8 cellular contexts compared by ENCODE assay signal in genomic region chr16:28845173-28846079, GRCh38. TPM values are rescaled to one million over a fixed set of nuclear protein-coding genes. Genes with fewer than 3 reads are reported as not detected.
DNase-seq lines count a peak whose midpoint lies in the region; ATAC-seq and TF ChIP-seq lines count a peak whose summit lies in the region.

No MANE protein-coding gene starts in this region.

- H3K4me3 ChIP-seq in SJSA1 (peak overlapping the region; percentile 80), mucosa of rectum (ENCODE audit: low read length in 2 of 2) (peak overlapping the region; percentile 83 to 95), transverse colon (peak overlapping the region; percentile 67 to 91 (median 86))

- DNase-seq in SJSA1 (ENCODE audit: low read depth in 1 of 2, low spot score in 2 of 2) (no peak), dermis blood vessel endothelial cell (peak; percentile 34), transverse colon (peak; percentile 64), DMS153 (lab: John Stamatoyannopoulos, UW) (no peak), GOT3 (lab: John Stamatoyannopoulos, UW) (no peak)

- no peaks in the 10 kb centered on the region for H3K4me1 ChIP-seq in ES-I3 (ENCODE audit: insufficient read depth, low read length)
- peaks cover 12% of the 10 kb centered on the region for H3K4me1 ChIP-seq in SJSA1 (replicated peaks)
- peaks cover 19 to 21% of the 10 kb centered on the region in 2 donors for H3K4me1 ChIP-seq in mucosa of rectum (ENCODE audit: control insufficient read depth in 2 of 2, insufficient read depth in 2 of 2, low read length in 2 of 2)
- H3K4me1 ChIP-seq in transverse colon = peaks cover 16 to 26% (median 20%) of the 10 kb centered on the region in 4 donors

- H3K27me3 ChIP-seq in SJSA1 (replicated peaks) (no peaks in the 10 kb centered on the region), mucosa of rectum (ENCODE audit: control insufficient read depth in 2 of 2, insufficient read depth in 2 of 2, low read length in 2 of 2) (no peaks in the 10 kb centered on the region), transverse colon (no peaks in the 10 kb centered on the region)

- intact Hi-C loops in transverse colon (cut with DNase I; ENCODE audit: low total_unique reads) = no loop called here

- in situ Hi-C loops in transverse colon (cut with MboI; ENCODE audit: low pct_ligation_motif_present in 1 of 4, low pct_unique_long_range_greater_than_20kb in 1 of 4, low sequenced_read_pairs in 3 of 4) = no loop called here

- peak overlapping the region; percentile 27 for H3K27ac ChIP-seq in SJSA1
- H3K27ac ChIP-seq in mucosa of rectum (ENCODE audit: low read depth in 2 of 2, low read length in 2 of 2) = peak overlapping the region; percentile 73 to 86
- peak overlapping the region; percentile 87 to 92 (median 88) for H3K27ac ChIP-seq in transverse colon

- H3K9me3 ChIP-seq in ES-I3 (ENCODE audit: control insufficient read depth, insufficient read depth, low read length) (no peaks in the 10 kb centered on the region), SJSA1 (replicated peaks) (no peaks in the 10 kb centered on the region), mucosa of rectum (ENCODE audit: control insufficient read depth in 2 of 2, low read length in 2 of 2) (no peaks in the 10 kb centered on the region), transverse colon (no peaks in the 10 kb centered on the region)

- ATAC-seq in HG02840 (IDR thresholded peaks at IDR 0.05; ENCODE audit: low FRiP score, unreplicated experiment) = peak; percentile 10

- 30% methylated on average over 19 of the region's 28 CpGs; no CpG with 5 or more reads in 1 of the 2 donors for WGBS in transverse colon (ENCODE audit: low coverage in 1 of 2), 2 donors

- TF ChIP-seq POLR2A in transverse colon (IDR thresholded peaks at IDR 0.05) = no peak

- H3K36me3 ChIP-seq in ES-I3 (ENCODE audit: insufficient read depth, low read length) (peaks cover 18% of the 10 kb centered on the region), SJSA1 (peaks cover 58% of the 10 kb centered on the region), mucosa of rectum (ENCODE audit: control insufficient read depth in 2 of 2, insufficient read depth in 2 of 2, low read length in 2 of 2) (peaks cover 32% of the 10 kb centered on the region in 2 donors), transverse colon (peaks cover 0 to 21% (median 6%) of the 10 kb centered on the region in 4 donors)

- H3K9ac ChIP-seq in ES-I3 (ENCODE audit: low read depth, low read length) = peak overlapping the region; percentile 73
- H3K9ac ChIP-seq in mucosa of rectum (ENCODE audit: low read depth in 1 of 2, low read length in 2 of 2) = peak overlapping the region; percentile 96 to 97

- no peak for TF ChIP-seq CTCF in transverse colon (IDR thresholded peaks at IDR 0.05)

- TF ChIP-seq EP300 in transverse colon (IDR thresholded peaks at IDR 0.05; ENCODE audit: low read depth) = no peak

RNA-seq across cellular contexts. Expression of gene TUFM, which starts 0.7 kb away (rescaled TPM):
- total RNA-seq in SJSA1 (2014; rRNA removed; shearing (Covaris generic)) = 142 and 154 TPM in 2 replicates
- total RNA-seq in dermis blood vessel endothelial cell = 127 and 181 TPM in 2 replicates
- 100 to 1,000 TPM; 126 to 190 (median 143) TPM for total RNA-seq in transverse colon

RNA-seq across cellular contexts. Expression of gene SH2B1, which starts 18.2 kb away (rescaled TPM):
- total RNA-seq in SJSA1 (2014; rRNA removed; shearing (Covaris generic)) = 22.7 and 26.2 TPM in 2 replicates
- 9.4 and 13.0 TPM in 2 replicates for total RNA-seq in dermis blood vessel endothelial cell
- 100 to 1,000 TPM in 1 of 4 donors, 10 to 100 TPM in 3; 28.5 to 111 (median 60.4) TPM for total RNA-seq in transverse colon

RNA-seq across cellular contexts. Expression of gene ATXN2L, which starts 22.6 kb away (rescaled TPM):
- 35.0 and 49.8 TPM in 2 replicates for total RNA-seq in SJSA1 (2014; rRNA removed; shearing (Covaris generic))
- total RNA-seq in dermis blood vessel endothelial cell = 33.5 and 74.3 TPM in 2 replicates
- 100 to 1,000 TPM in 3 of 4 donors, 10 to 100 TPM in 1; 90.2 to 165 (median 105) TPM for total RNA-seq in transverse colon

RNA-seq across cellular contexts. Expression of gene ATP2A1, which starts 32.9 kb away (rescaled TPM):
- 0.53 TPM in 1 of 2 replicates, not detected in the other for total RNA-seq in SJSA1 (2014; rRNA removed; shearing (Covaris generic))
- total RNA-seq in dermis blood vessel endothelial cell (not detected in 2 replicates), transverse colon (1 to 10 TPM in 3 of 4 donors, not detected in 1; 1.1 to 3.2 (median 1.4) TPM)

Comparison
In these comparisons a context has a peak if more than half of its experiments do, and no peak if none do; other contexts are left out.
1. DNase-seq: peak in dermis blood vessel endothelial cell (single experiment) and transverse colon (single experiment); none in SJSA1 (0 of 2), DMS153 (single experiment) and GOT3 (single experiment).
2. H3K27ac ChIP-seq: peak in every context shown above with its lines; median percentile 88 in transverse colon; 80 in mucosa of rectum; 27 in SJSA1.
3. Peak in every context shown above with its lines, with median percentiles within 50 percentile points of each other: H3K4me3 ChIP-seq.